In genomic region chr16:67936124-67936875, GRCh38 we compare ENCODE assay signal across 8 cellular contexts. TPM values are rescaled to one million over a fixed set of nuclear protein-coding genes. Genes with fewer than 3 reads are reported as not detected.
DNase-seq lines count a peak whose midpoint lies in the region; FAIRE-seq and TF ChIP-seq lines count a peak whose summit lies in the region.

TSS of gene PSMB10 (minus strand) at chr16:67936850. CDS start at chr16:67936749, 101 bp downstream.

- H4K20me1 ChIP-seq in neural progenitor cell (ENCODE audit: low read depth), result peaks cover 24% of the 10 kb centered on the region

- DNase-seq in COLO829 (ENCODE audit: low spot score) (peak; percentile 27), GM20000 (ENCODE audit: low spot score) (peak; percentile 49), NCI-H69 (lab: John Stamatoyannopoulos, UW) (peak; percentile 45), foreskin melanocyte (peak; percentile 53), neural progenitor cell (ENCODE audit: low spot score) (peak; percentile 64), urothelium cell line (ENCODE audit: low spot score) (peak; percentile 41), DMS79 (lab: John Stamatoyannopoulos, UW) (no peak)
- DNase-seq in activated T-helper 2 cell treated with anti-CD3 and anti-CD28 coated beads, Interferon-gamma antibody, Interleukin-2, Interleukin-4, amounts not matched to agents 10 μg/mL and 5 μg/mL and 100 μg/mL, durations not matched to agents 14 hours and 24 hours and 36 hours (ENCODE audit: low spot score), result no peak

- no peak within 1 kb of the TSS for H3K27ac ChIP-seq in neural progenitor cell

- no peaks in the 10 kb centered on the region for H3K27me3 ChIP-seq in neural progenitor cell

- no peak for TF ChIP-seq CTCF in GM20000 (IDR thresholded peaks at IDR 0.05; ENCODE audit: extremely low read depth, missing control alignments)
- no peak for TF ChIP-seq CTCF in neural progenitor cell (IDR thresholded peaks at IDR 0.05)

- peak within 1 kb of the TSS; percentile 45 for H2AFZ ChIP-seq in neural progenitor cell (replicated peaks)

- H3K4me3 ChIP-seq in neural progenitor cell, result peak within 1 kb of the TSS; percentile 78

- H3K9me3 Mint-ChIP-seq in activated T-helper 2 cell treated with anti-CD3 and anti-CD28 coated beads, Interferon-gamma antibody, Interleukin-2, Interleukin-4, amounts not matched to agents 10 μg/mL and 5 μg/mL and 100 μg/mL, durations not matched to agents 14 hours and 24 hours and 36 hours, result no peaks in the 10 kb centered on the region
- no peaks in the 10 kb centered on the region for H3K9me3 Mint-ChIP-seq in neural progenitor cell

- peaks cover 12% of the 10 kb centered on the region for H3K4me1 ChIP-seq in neural progenitor cell

- H3K79me2 ChIP-seq in neural progenitor cell (ENCODE audit: low read depth), result peaks cover 16% of the 10 kb centered on the region

- H3K27me3 Mint-ChIP-seq in activated T-helper 2 cell treated with anti-CD3 and anti-CD28 coated beads, Interferon-gamma antibody, Interleukin-2, Interleukin-4, amounts not matched to agents 10 μg/mL and 5 μg/mL and 100 μg/mL, durations not matched to agents 14 hours and 24 hours and 36 hours (ENCODE audit: low read depth), result no peaks in the 10 kb centered on the region
- H3K27me3 Mint-ChIP-seq in neural progenitor cell (ENCODE audit: insufficient read depth, low read depth), result peaks cover 14% of the 10 kb centered on the region

- H3K4me1 Mint-ChIP-seq in activated T-helper 2 cell treated with anti-CD3 and anti-CD28 coated beads, Interferon-gamma antibody, Interleukin-2, Interleukin-4, amounts not matched to agents 10 μg/mL and 5 μg/mL and 100 μg/mL, durations not matched to agents 14 hours and 24 hours and 36 hours (ENCODE audit: low read depth), result peaks cover 26% of the 10 kb centered on the region
- H3K4me1 Mint-ChIP-seq in neural progenitor cell, result peaks cover 21% of the 10 kb centered on the region

- peaks cover 13% of the 10 kb centered on the region for H3F3A ChIP-seq in neural progenitor cell (ENCODE audit: low read depth)

- FAIRE-seq in urothelium cell line (lab: Jason Lieb, UNC), result no peak

- H3K36me3 Mint-ChIP-seq in activated T-helper 2 cell treated with anti-CD3 and anti-CD28 coated beads, Interferon-gamma antibody, Interleukin-2, Interleukin-4, amounts not matched to agents 10 μg/mL and 5 μg/mL and 100 μg/mL, durations not matched to agents 14 hours and 24 hours and 36 hours (ENCODE audit: low read depth), result peaks cover 61% of the 10 kb centered on the region
- H3K36me3 Mint-ChIP-seq in neural progenitor cell, result peaks cover 2% of the 10 kb centered on the region

- intact Hi-C loops in activated T-helper 2 cell treated with anti-CD3 and anti-CD28 coated beads, Interferon-gamma antibody, Interleukin-2, Interleukin-4, amounts not matched to agents 10 μg/mL and 5 μg/mL and 100 μg/mL, durations not matched to agents 14 hours and 24 hours and 36 hours (cut with micrococcal nuclease), result loop anchor here (5.0 to 10.0 kb wide), 4 partner anchors 46 to 411 kb away; partner anchors contain the start of genes DDX28, DPEP3, DUS2 and RIPOR1

- peak within 1 kb of the TSS; percentile 90 for H3K27ac Mint-ChIP-seq in activated T-helper 2 cell treated with anti-CD3 and anti-CD28 coated beads, Interferon-gamma antibody, Interleukin-2, Interleukin-4, amounts not matched to agents 10 μg/mL and 5 μg/mL and 100 μg/mL, durations not matched to agents 14 hours and 24 hours and 36 hours
- H3K27ac Mint-ChIP-seq in neural progenitor cell, result peak within 1 kb of the TSS; percentile 98

- H3K4me3 Mint-ChIP-seq in activated T-helper 2 cell treated with anti-CD3 and anti-CD28 coated beads, Interferon-gamma antibody, Interleukin-2, Interleukin-4, amounts not matched to agents 10 μg/mL and 5 μg/mL and 100 μg/mL, durations not matched to agents 14 hours and 24 hours and 36 hours (ENCODE audit: low read depth), result peak within 1 kb of the TSS; percentile 100
- H3K4me3 Mint-ChIP-seq in neural progenitor cell, result peak within 1 kb of the TSS; percentile 100

- peak within 1 kb of the TSS; percentile 94 for H3K4me2 ChIP-seq in neural progenitor cell

- H3K36me3 ChIP-seq in neural progenitor cell, result no peaks in the 10 kb centered on the region

- no peaks in the 10 kb centered on the region for H3K9me3 ChIP-seq in neural progenitor cell (ENCODE audit: low read depth)

- peak within 1 kb of the TSS; percentile 77 for H3K9ac ChIP-seq in neural progenitor cell

RNA-seq across cellular contexts. Expression of gene PSMB10, which starts in this region (rescaled TPM):
- 238 and 243 TPM in 2 replicates for total RNA-seq in activated T-helper 2 cell treated with anti-CD3 and anti-CD28 coated beads, Interferon-gamma antibody, Interleukin-2, Interleukin-4, amounts not matched to agents 10 μg/mL and 5 μg/mL and 100 μg/mL, durations not matched to agents 14 hours and 24 hours and 36 hours
- 1.2 and 4.4 TPM in 2 replicates for total RNA-seq in neural progenitor cell (ENCODE audit: low replicate concordance)

Comparison
In these comparisons a context has a peak if more than half of its experiments do, and no peak if none do; other contexts are left out.
1. RNA of gene PSMB10 (total RNA-seq): 238 to 243 TPM in activated T-helper 2 cell treated with anti-CD3 and anti-CD28 coated beads, Interferon-gamma antibody, Interleukin-2, Interleukin-4, amounts not matched to agents 10 μg/mL and 5 μg/mL and 100 μg/mL, durations not matched to agents 14 hours and 24 hours and 36 hours; 1.2 to 4.4 TPM in neural progenitor cell; every median in the first group is over 10 times any median in the second.
2. DNase-seq: peak in COLO829 (single experiment), GM20000 (single experiment), NCI-H69 (single experiment), foreskin melanocyte (single experiment), neural progenitor cell (single experiment) and urothelium cell line (single experiment); none in activated T-helper 2 cell treated with anti-CD3 and anti-CD28 coated beads, Interferon-gamma antibody, Interleukin-2, Interleukin-4, amounts not matched to agents 10 μg/mL and 5 μg/mL and 100 μg/mL, durations not matched to agents 14 hours and 24 hours and 36 hours (single experiment) and DMS79 (single experiment).